Comparison of ENCODE assay signal across 27 cellular contexts in genomic region chr3:46914849-46915248, GRCh38. TPM values are rescaled to one million over a fixed set of nuclear protein-coding genes. Genes with fewer than 3 reads are reported as not detected.
"Had no signal": no experiment of that assay in that cellular context is flagged by ENCODE, and none has a peak within 500 bp of the region (broad histone marks: within the 10 kb centered on the region; RNA-seq: fewer than 3 reads in every experiment).

No MANE protein-coding gene starts in this region.

- H3K4me1 ChIP-seq: pancreas had no signal

- H3K9me3 ChIP-seq: body of pancreas, neutrophil, pancreas, right lobe of liver, thoracic aorta had no signal

- ATAC-seq: body of pancreas; pancreas; right lobe of liver; stimulated activated memory B cell treated with anti-CD40 and anti-IgM and Interleukin-4, amounts not matched to agents 10 μg/mL and 1 μg/mL and 100 μg/mL, for 72 hours; T-cell had no signal

- H3K9me3 Mint-ChIP-seq: activated T-cell treated with anti-CD3 and anti-CD28 coated beads, Interleukin-2, amount 50 U/mL, for 24 hours; dendritic cell treated with granulocyte-macrophage colony-stimulating factor and Interleukin-4, amounts not matched to agents 40 ng/mL and 50 ng/mL, for 4 days had no signal

- H3K27ac ChIP-seq: body of pancreas, neutrophil, pancreas, right lobe of liver, skin epidermis, thoracic aorta had no signal

- H3K27me3 ChIP-seq: body of pancreas, neutrophil, pancreas, right lobe of liver had no signal

- H3K4me1 Mint-ChIP-seq: stimulated activated memory B cell treated with anti-CD40 and anti-IgM and Interleukin-4, amounts not matched to agents 10 μg/mL and 1 μg/mL and 100 μg/mL, for 72 hours had no signal

- DNase-seq: activated CD4-positive, alpha-beta T cell treated with anti-CD3 and anti-CD28 coated beads for 1 hour; activated CD4-positive, alpha-beta T cell treated with anti-CD3 and anti-CD28 coated beads, Interleukin-2, amount 50 U/mL, for 4 hours; activated CD8-positive, alpha-beta memory T cell treated with anti-CD3 and anti-CD28 coated beads for 24 hours; activated CD8-positive, alpha-beta memory T cell treated with anti-CD3 and anti-CD28 coated beads, Interleukin-2, amount 50 U/mL, for 4 hours; activated naive CD4-positive, alpha-beta T cell; activated T-cell treated with anti-CD3 and anti-CD28 coated beads, Interleukin-2, amount 50 U/mL, for 24 hours; anterior cingulate cortex; caudate nucleus; effector CD4-positive, alpha-beta T cell; erythroblast; hypothalamus; stimulated activated CD4-positive, alpha-beta T cell treated with anti-CD3 and anti-CD28 coated beads, Interleukin-2, amount 100 ng/mL, for 24 hours; T-cell had no signal

- H3K4me3 Mint-ChIP-seq: activated T-cell treated with anti-CD3 and anti-CD28 coated beads, Interleukin-2, amount 50 U/mL, for 24 hours; dendritic cell treated with granulocyte-macrophage colony-stimulating factor and Interleukin-4, amounts not matched to agents 40 ng/mL and 50 ng/mL, for 4 days; memory B cell; nephron; stimulated activated memory B cell treated with anti-CD40 and anti-IgM and Interleukin-4, amounts not matched to agents 10 μg/mL and 1 μg/mL and 100 μg/mL, for 72 hours; T-cell; type B pancreatic cell had no signal

- H3K4me3 ChIP-seq: body of pancreas, pancreas, right lobe of liver, skin epidermis, thoracic aorta had no signal

- H3K27ac Mint-ChIP-seq: activated T-helper 2 cell treated with anti-CD3 and anti-CD28 coated beads, Interferon-gamma antibody, Interleukin-2, Interleukin-4, amounts not matched to agents 10 μg/mL and 5 μg/mL and 100 μg/mL, durations not matched to agents 14 hours and 24 hours and 36 hours; dendritic cell treated with granulocyte-macrophage colony-stimulating factor and Interleukin-4, amounts not matched to agents 40 ng/mL and 50 ng/mL, for 4 days; nephron; stimulated activated memory B cell treated with anti-CD40 and anti-IgM and Interleukin-4, amounts not matched to agents 10 μg/mL and 1 μg/mL and 100 μg/mL, for 72 hours; type B pancreatic cell had no signal

- H3K27me3 Mint-ChIP-seq: activated T-cell treated with anti-CD3 and anti-CD28 coated beads, Interleukin-2, amount 50 U/mL, for 24 hours; dendritic cell treated with granulocyte-macrophage colony-stimulating factor and Interleukin-4, amounts not matched to agents 40 ng/mL and 50 ng/mL, for 4 days; memory B cell; stimulated activated memory B cell treated with anti-CD40 and anti-IgM and Interleukin-4, amounts not matched to agents 10 μg/mL and 1 μg/mL and 100 μg/mL, for 72 hours; T-cell; type B pancreatic cell had no signal

RNA-seq across cellular contexts. Expression of gene PTH1R, which starts 37.3 kb away (rescaled TPM):
- total RNA-seq: activated T-helper 2 cell treated with anti-CD3 and anti-CD28 coated beads, Interferon-gamma antibody, Interleukin-2, Interleukin-4, amounts not matched to agents 10 μg/mL and 5 μg/mL and 100 μg/mL, durations not matched to agents 14 hours and 24 hours and 36 hours; mononuclear cell had no signal

RNA-seq across cellular contexts. Expression of gene MYL3, which starts 51.6 kb away (rescaled TPM):
- total RNA-seq: activated T-helper 2 cell treated with anti-CD3 and anti-CD28 coated beads, Interferon-gamma antibody, Interleukin-2, Interleukin-4, amounts not matched to agents 10 μg/mL and 5 μg/mL and 100 μg/mL, durations not matched to agents 14 hours and 24 hours and 36 hours; frontal cortex; mononuclear cell; T-cell had no signal
